ENCODE assay signal across 1 cellular context in the genomic region with DNA sequence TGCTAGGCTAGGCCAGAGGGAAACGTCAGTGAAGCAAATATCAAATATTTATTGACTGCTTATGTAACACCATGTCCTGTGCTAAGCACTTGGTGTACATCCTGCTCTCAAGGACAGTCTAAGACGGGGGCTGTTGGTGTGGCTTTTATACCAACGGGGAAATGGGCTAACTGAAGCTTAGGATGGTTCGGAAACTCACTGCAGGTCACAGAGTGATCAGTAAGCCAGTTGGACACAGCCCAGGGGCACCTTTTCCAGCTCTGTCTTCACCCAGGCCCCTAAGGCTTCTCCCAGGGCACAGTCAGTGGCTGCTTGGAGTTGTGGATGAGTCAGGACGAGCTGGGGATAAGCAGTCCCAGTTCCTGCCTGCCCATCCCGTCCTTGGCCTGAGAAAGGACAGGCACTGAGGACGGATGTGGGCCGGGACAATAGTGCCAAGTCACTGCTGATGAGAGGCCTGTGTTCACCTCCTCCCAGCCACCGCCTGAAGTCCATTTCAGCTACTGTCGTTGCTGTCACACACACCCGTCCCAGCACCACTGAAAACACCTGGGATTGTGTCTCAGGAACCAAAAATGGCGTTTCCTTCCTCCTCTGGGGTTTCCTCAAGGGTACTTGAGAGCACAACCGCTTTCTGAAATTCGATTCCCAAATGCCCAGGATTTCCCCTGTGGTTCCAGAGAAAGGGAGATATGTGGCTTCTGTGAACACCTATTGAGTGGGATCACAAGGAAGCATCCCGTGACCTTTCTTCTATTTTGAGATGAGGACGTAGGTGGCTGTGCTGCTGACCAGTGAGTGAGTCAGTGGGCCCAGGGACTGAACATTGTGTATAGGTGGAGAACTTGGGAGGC.
TF ChIP-seq lines count a peak whose summit lies in the region.

No MANE protein-coding gene starts in this region.

TF ChIP-seq in WTC11, 78 proteins besides CTCF, POLR2A, EP300 and RAD21 (continued from another document):
- peak; percentile 6; the same call in 1 of the 2 replicates for TF ChIP-seq ZNF121 (CRISPR knock-in tag; IDR thresholded peaks at IDR 0.05)
- no peak for TF ChIP-seq GRHL2 (CRISPR knock-in tag; IDR thresholded peaks at IDR 0.05; ENCODE audit: insufficient replicate concordance, severe bottlenecking)
- TF ChIP-seq SMAD3 (CRISPR knock-in tag; IDR thresholded peaks at IDR 0.05; ENCODE audit: borderline replicate concordance), result no peak
- no peak for TF ChIP-seq SMAD4 (CRISPR knock-in tag; IDR thresholded peaks at IDR 0.05)
- TF ChIP-seq SOX15 (CRISPR knock-in tag; IDR thresholded peaks at IDR 0.05), result no peak
- TF ChIP-seq ZSCAN18 (CRISPR knock-in tag; IDR thresholded peaks at IDR 0.05), result no peak
- no peak for TF ChIP-seq IRF2 (CRISPR knock-in tag; IDR thresholded peaks at IDR 0.05; ENCODE audit: borderline replicate concordance, low read depth)
- no peak for TF ChIP-seq USF1 (CRISPR knock-in tag; IDR thresholded peaks at IDR 0.05)
- no peak for TF ChIP-seq OVOL2 (CRISPR knock-in tag; IDR thresholded peaks at IDR 0.05; ENCODE audit: borderline replicate concordance)
- TF ChIP-seq, protein P1, sequence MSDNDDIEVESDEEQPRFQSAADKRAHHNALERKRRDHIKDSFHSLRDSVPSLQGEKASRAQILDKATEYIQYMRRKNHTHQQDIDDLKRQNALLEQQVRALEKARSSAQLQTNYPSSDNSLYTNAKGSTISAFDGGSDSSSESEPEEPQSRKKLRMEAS (CRISPR knock-in tag; IDR thresholded peaks at IDR 0.05), result no peak
- TF ChIP-seq EMX1 (CRISPR knock-in tag; IDR thresholded peaks at IDR 0.05), result no peak
- peak; percentile 34; the same call in 1 of the 2 replicates for TF ChIP-seq GABPB1 (CRISPR knock-in tag; IDR thresholded peaks at IDR 0.05)
